ENCODE assay signal across 8 cellular contexts in the genomic region with DNA sequence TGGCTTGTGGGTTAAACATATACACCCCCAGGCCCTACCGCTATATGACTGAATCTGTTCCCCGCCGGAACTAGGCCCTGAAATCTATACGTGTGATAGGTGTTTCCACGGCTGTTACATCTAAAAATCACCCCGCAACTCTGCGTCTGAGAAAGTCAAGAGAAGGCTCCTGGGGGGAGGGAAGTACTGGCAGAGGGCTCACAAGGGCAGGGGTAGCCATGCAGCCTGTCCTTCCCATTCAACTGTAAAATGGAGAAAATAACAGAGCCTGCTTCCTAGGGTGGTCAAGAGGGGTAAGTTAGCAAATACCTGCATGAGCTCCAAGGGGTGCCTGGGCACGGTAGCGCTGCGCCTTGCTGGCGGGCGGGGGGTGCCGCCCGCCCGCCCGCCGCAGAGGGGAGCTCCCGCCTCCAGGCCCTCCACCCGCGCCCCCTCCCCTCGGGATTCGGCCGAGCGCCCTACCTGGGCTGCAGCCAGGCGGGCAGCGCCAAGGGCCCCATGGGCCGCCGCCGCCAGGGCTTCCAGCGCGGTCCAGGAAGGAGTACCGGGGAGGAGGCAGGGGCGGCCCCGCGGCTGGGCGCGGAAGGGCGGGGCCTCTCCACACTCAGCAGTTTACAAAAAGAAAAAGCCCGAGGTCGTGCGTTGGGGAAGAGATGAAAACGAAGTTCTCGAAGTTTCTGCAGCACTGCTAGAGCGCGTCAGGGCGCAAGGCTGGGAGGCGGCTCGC. TPM values are rescaled to one million over a fixed set of nuclear protein-coding genes. Genes with fewer than 3 reads are reported as not detected.
DNase-seq lines count a peak whose midpoint lies in the region; ATAC-seq and TF ChIP-seq lines count a peak whose summit lies in the region.

A gene with protein sequence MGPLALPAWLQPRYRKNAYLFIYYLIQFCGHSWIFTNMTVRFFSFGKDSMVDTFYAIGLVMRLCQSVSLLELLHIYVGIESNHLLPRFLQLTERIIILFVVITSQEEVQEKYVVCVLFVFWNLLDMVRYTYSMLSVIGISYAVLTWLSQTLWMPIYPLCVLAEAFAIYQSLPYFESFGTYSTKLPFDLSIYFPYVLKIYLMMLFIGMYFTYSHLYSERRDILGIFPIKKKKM (minus strand): TSS at position 550 of the 727 bp plus-strand sequence. CDS start 50 bp downstream, at position 500.

- TF ChIP-seq CTCF in PC-9 (conservative IDR thresholded peaks at IDR 0.05) (no peak), heart right ventricle (IDR thresholded peaks at IDR 0.05) (no peak)

- POLR2A ChIA-PET in PC-9 (lab: Charles Lee; ENCODE audit: unreplicated experiment), result no interaction called here

- peak within 1 kb of the TSS; percentile 33 for H3K9ac ChIP-seq in rectal smooth muscle tissue (ENCODE audit: low read length)

- BruUV-seq in PC-9 (replicated peaks; lab: Mats Ljungman, UMichigan), result no TSS peak

- H3K27me3 ChIP-seq in PC-9 (ENCODE audit: insufficient read depth, low read depth), result no peaks in the 10 kb centered on the region
- H3K27me3 ChIP-seq in heart right ventricle, result peaks cover 0 to 7% (median 0%) of the 10 kb centered on the region in 7 donors
- no peaks in the 10 kb centered on the region for H3K27me3 ChIP-seq in rectal smooth muscle tissue (ENCODE audit: control insufficient read depth, insufficient read depth, low read length)
- H3K27me3 ChIP-seq in aorta (ENCODE audit: control insufficient read depth in 1 of 2, insufficient read depth in 2 of 2, low read length in 1 of 2), result no peaks in the 10 kb centered on the region

- H3K4me2 ChIP-seq in PC-9, result peak within 1 kb of the TSS; percentile 72

- CTCF ChIA-PET in PC-9 (lab: Charles Lee), result interaction anchor here (0.8 kb wide), 1 partner anchor 48 kb away, joined by 3 read pairs; no protein-coding TSS in a partner anchor

- DNase-seq in NCI-H146 (lab: John Stamatoyannopoulos, UW) (peak; percentile 51), NCI-H146 treated with DMSO at 0.1 percent for 48 hours (lab: John Stamatoyannopoulos, UW; ENCODE audit: unreplicated experiment) (no peak), PC-9 (peak in 1 of 2 experiments; percentile 48), heart right ventricle (peak; percentile 34 to 66), aorta (peak; percentile 80 to 85)
- DNase-seq in activated naive CD4-positive, alpha-beta T cell treated with anti-CD3 and anti-CD28 coated beads, Interleukin-2, amount 50 U/mL, for 72 hours (ENCODE audit: low spot score in 2 of 2), result peak; percentile 67 to 70

- peak within 1 kb of the TSS in 1 of 2 donors; percentile 75 for H3K27ac Mint-ChIP-seq in activated naive CD4-positive, alpha-beta T cell treated with anti-CD3 and anti-CD28 coated beads, Interleukin-2, amount 50 U/mL, for 72 hours

- H4K20me1 ChIP-seq in PC-9 (ENCODE audit: insufficient read depth), result no peaks in the 10 kb centered on the region

- no peaks in the 10 kb centered on the region for H3K9me2 ChIP-seq in PC-9 (ENCODE audit: insufficient read depth)

- ATAC-seq in HG02852 (IDR thresholded peaks at IDR 0.05; ENCODE audit: unreplicated experiment), result peak; percentile 79
- ATAC-seq in activated naive CD4-positive, alpha-beta T cell treated with anti-CD3 and anti-CD28 coated beads, Interleukin-2, amount 50 U/mL, for 72 hours, result peak; percentile 79 to 84
- ATAC-seq in heart right ventricle, result peak; percentile 86 to 96 (median 94)
- peak; percentile 91 for ATAC-seq in aorta (ENCODE audit: low FRiP score)

- H3K36me3 Mint-ChIP-seq in activated naive CD4-positive, alpha-beta T cell treated with anti-CD3 and anti-CD28 coated beads, Interleukin-2, amount 50 U/mL, for 72 hours, result peaks cover 0 to 2% of the 10 kb centered on the region in 2 donors

- intact Hi-C loops in PC-9 (cut with micrococcal nuclease; ENCODE audit: unreplicated experiment) (no loop called here), heart right ventricle (cut with DNase I) (loop anchor here in 1 of 10 donors (5.0 kb wide), 1 partner anchor 41 kb away; no protein-coding TSS in a partner anchor), aorta (cut with DNase I) (loop anchor here in 1 of 2 donors (5.0 kb wide), 2 partner anchors 36 to 49 kb away; no protein-coding TSS in a partner anchor)

- no peaks in the 10 kb centered on the region for H3K9me3 Mint-ChIP-seq in activated naive CD4-positive, alpha-beta T cell treated with anti-CD3 and anti-CD28 coated beads, Interleukin-2, amount 50 U/mL, for 72 hours

- H3K27ac ChIP-seq in PC-9 (no peak within 1 kb of the TSS), heart right ventricle (peak within 1 kb of the TSS in 9 of 10 donors; percentile 31 to 90 (median 59)), rectal smooth muscle tissue (ENCODE audit: low read depth, low read length) (peak within 1 kb of the TSS; percentile 86), aorta (ENCODE audit: low read depth in 1 of 2, low read length in 2 of 2) (peak within 1 kb of the TSS; percentile 20 to 59)

- peak within 1 kb of the TSS; percentile 52; the same call in 1 of the 2 replicates for H3K4me3 ChIP-seq in PC-9
- peak within 1 kb of the TSS; percentile 4 to 74 (median 57) for H3K4me3 ChIP-seq in heart right ventricle
- H3K4me3 ChIP-seq in rectal smooth muscle tissue (ENCODE audit: low read length), result peak within 1 kb of the TSS; percentile 82
- peak within 1 kb of the TSS; percentile 15 to 21 for H3K4me3 ChIP-seq in aorta (ENCODE audit: low read length in 2 of 2)

- H3K36me3 ChIP-seq in PC-9 (ENCODE audit: low read depth) (no peaks in the 10 kb centered on the region), heart right ventricle (peaks cover 0 to 2% (median 0%) of the 10 kb centered on the region in 9 donors), rectal smooth muscle tissue (ENCODE audit: control insufficient read depth, insufficient read depth, low read length) (no peaks in the 10 kb centered on the region), aorta (ENCODE audit: control insufficient read depth in 1 of 2, insufficient read depth in 2 of 2, low read length in 1 of 2) (no peaks in the 10 kb centered on the region)

- no peaks in the 10 kb centered on the region for H3K79me2 ChIP-seq in PC-9 (ENCODE audit: low read depth)

- H3K9me3 ChIP-seq in PC-9 (ENCODE audit: insufficient read depth, low read depth) (no peaks in the 10 kb centered on the region), heart right ventricle (no peaks in the 10 kb centered on the region), aorta (ENCODE audit: control insufficient read depth, low read length) (no peaks in the 10 kb centered on the region)

- peak within 1 kb of the TSS; percentile 75 for H2AFZ ChIP-seq in PC-9

- H3F3A ChIP-seq in PC-9 (ENCODE audit: insufficient read depth, low read depth), result no peaks in the 10 kb centered on the region

- WGBS in heart right ventricle, 2 donors, result 9 to 12% methylated on average over 40 to 48 of the region's 48 CpGs
- 6 to 11% methylated on average over 47 to 48 of the region's 48 CpGs for WGBS in aorta, 2 donors

- H3K4me1 ChIP-seq in PC-9 (replicated peaks; ENCODE audit: insufficient read depth) (0 out of 2 replicates have a peak, but pooled peaks cover 3% of the 10 kb centered on the region), heart right ventricle (peaks cover 0 to 40% (median 3%) of the 10 kb centered on the region in 9 donors), rectal smooth muscle tissue (ENCODE audit: control insufficient read depth, insufficient read depth, low read length) (no peaks in the 10 kb centered on the region), aorta (ENCODE audit: control insufficient read depth in 1 of 2, insufficient read depth in 2 of 2, low read length in 2 of 2) (no peaks in the 10 kb centered on the region)

RNA-seq across cellular contexts. Expression of the gene that starts here (rescaled TPM):
- total RNA-seq in PC-9 (2021), result 2.4 and 4.5 TPM in 2 replicates
- 1 to 10 TPM in 1 of 2 donors, under 1 TPM in 1; 0.87 to 3.9 TPM for total RNA-seq in activated naive CD4-positive, alpha-beta T cell treated with anti-CD3 and anti-CD28 coated beads, Interleukin-2, amount 50 U/mL, for 72 hours
- total RNA-seq in heart right ventricle, result 1 to 10 TPM in 2 of 10 donors, under 1 TPM in 8; 0.45 to 1.9 (median 0.63) TPM
- polyA plus RNA-seq in heart right ventricle, result under 1 TPM; 0.23 to 0.29 TPM
- total RNA-seq in aorta, result 1 to 10 TPM; 3.2 to 6.8 TPM
- polyA plus RNA-seq in aorta, result 1 to 10 TPM; 1.3 to 5.4 TPM

Comparison
In these comparisons a context has a peak if more than half of its experiments do, and no peak if none do; other contexts are left out.
1. H3K4me3 ChIP-seq: peak in every context shown above with its lines; median percentile 82 in rectal smooth muscle tissue; 57 in heart right ventricle; 52 in PC-9; 18 in aorta.